ENCODE assay signal across 8 cellular contexts in genomic region chr12:122979001-122979907, GRCh38. TPM values are rescaled to one million over a fixed set of nuclear protein-coding genes. Genes with fewer than 3 reads are reported as not detected.
DNase-seq lines count a peak whose midpoint lies in the region; ATAC-seq, FAIRE-seq and TF ChIP-seq lines count a peak whose summit lies in the region.

No MANE protein-coding gene starts in this region.

- TF ChIP-seq CTCF in OCI-LY3 (IDR thresholded peaks at IDR 0.05; ENCODE audit: low read depth, low read length) = no peak
- no peak for TF ChIP-seq CTCF in H1 (IDR thresholded peaks at IDR 0.05; ENCODE audit: control extremely low read depth in 1 of 3, insufficient read depth in 1 of 3, low read depth in 1 of 3, low read length in 3 of 3)
- no peak for TF ChIP-seq CTCF in neural progenitor cell (IDR thresholded peaks at IDR 0.05)

- peak overlapping the region; percentile 70 to 83 for H3K4me3 ChIP-seq in CD4-positive, alpha-beta memory T cell (ENCODE audit: low read length in 2 of 2)
- H3K4me3 ChIP-seq in OCI-LY3 (ENCODE audit: low read length) (peak overlapping the region; percentile 96), H1 (ENCODE audit: extremely low read depth in 1 of 4, insufficient read depth in 2 of 4, low read depth in 3 of 4, low read length in 4 of 4) (peak overlapping the region; percentile 77 to 92 (median 85); a peak in 7 of 8 replicates), neural progenitor cell (peak overlapping the region; percentile 92)

- H2BK12ac ChIP-seq in H1 (ENCODE audit: low read depth, low read length) = 0 out of 2 replicates have a peak overlapping the region, but pooled peaks have one; percentile 39

- DNase-seq in CD4-positive, alpha-beta memory T cell = no peak
- DNase-seq in H1 (ENCODE audit: low read depth in 1 of 2, low spot score in 2 of 2) (peak in 1 of 2 experiments; percentile 49), neural progenitor cell (ENCODE audit: low spot score) (no peak)
- DNase-seq in stimulated activated naive CD4-positive, alpha-beta T cell (lab: John Stamatoyannopoulos, UW) = no peak
- DNase-seq in central memory CD4-positive, alpha-beta T cell = no peak

- H3K4ac ChIP-seq in H1 (replicated peaks; ENCODE audit: insufficient read length, low read depth, low read length) = peak overlapping the region; percentile 48

- H4K8ac ChIP-seq in H1 (ENCODE audit: extremely low read depth, insufficient read depth, low read length) = peak overlapping the region; percentile 87

- POLR2A ChIA-PET in CD4-positive, alpha-beta memory T cell (lab: Charles Lee; ENCODE audit: partially characterized antibody) = interaction anchor here (0.5 to 2.6 kb wide), 14 partner anchors 10 to 604 kb away, joined by 3 to 18 read pairs (median 4); partner anchors contain the start of genes ABCB9, HIP1R, MPHOSPH9 and MTRFR
- POLR2A ChIA-PET in H1 (lab: Charles Lee; ENCODE audit: partially characterized antibody) = interaction anchor here (0.8 to 2.8 kb wide), 17 partner anchors 8 to 254 kb away, joined by 3 to 13 read pairs (median 3); partner anchors contain the start of genes MPHOSPH9 and MTRFR

- no peak overlapping the region for H3K18ac ChIP-seq in H1 (ENCODE audit: extremely low read depth, low read length)

- 0 out of 2 replicates have a peak overlapping the region, but pooled peaks have one; percentile 16 for H2BK15ac ChIP-seq in H1 (ENCODE audit: low read length)

- 87% methylated on average over 25 of the region's 28 CpGs; no CpG with 5 or more reads in 1 of the 2 experiments for WGBS in H1 (ENCODE audit: extremely low coverage in 1 of 2, insufficient coverage in 1 of 2, insufficient read length in 1 of 2, insufficient replicate concordance in 2 of 2, low coverage in 1 of 2, low lambda C conversion rate in 2 of 2, missing lambda C conversion rate in 1 of 2), 2 experiments

- TF ChIP-seq POLR2A in H1 (IDR thresholded peaks at IDR 0.05; ENCODE audit: control extremely low read depth in 1 of 2, low read depth in 2 of 2, low read length in 2 of 2) = no peak

- H3K4me3 Mint-ChIP-seq in CD4-positive, alpha-beta memory T cell = peak overlapping the region; percentile 87 to 94 (median 90)
- peak overlapping the region; percentile 94 for H3K4me3 Mint-ChIP-seq in neural progenitor cell

- TF ChIP-seq EP300 in H1 (IDR thresholded peaks at IDR 0.05; ENCODE audit: borderline replicate concordance in 1 of 2, low read depth in 2 of 2, low read length in 2 of 2) = no peak

- no peaks in the 10 kb centered on the region for H3K9me3 ChIP-seq in CD4-positive, alpha-beta memory T cell (ENCODE audit: control insufficient read depth in 1 of 2, low read length in 2 of 2)
- H3K9me3 ChIP-seq in OCI-LY3 (ENCODE audit: insufficient read depth, low read length) = no peaks in the 10 kb centered on the region
- no peaks in the 10 kb centered on the region for H3K9me3 ChIP-seq in H1 (ENCODE audit: insufficient read depth in 2 of 2, low read depth in 1 of 2, low read length in 1 of 2)
- H3K9me3 ChIP-seq in neural progenitor cell (ENCODE audit: low read depth) = no peaks in the 10 kb centered on the region

- peak overlapping the region in 3 of 7 donors; percentile 66 to 90 (median 88) for H3K27ac Mint-ChIP-seq in CD4-positive, alpha-beta memory T cell
- no peak overlapping the region for H3K27ac Mint-ChIP-seq in neural progenitor cell

- H3K4me2 ChIP-seq in OCI-LY3 (ENCODE audit: low read length) = peak overlapping the region; percentile 86
- peak overlapping the region; percentile 90 to 95 for H3K4me2 ChIP-seq in H1 (ENCODE audit: insufficient read depth in 1 of 2, low read depth in 2 of 2, low read length in 2 of 2)
- H3K4me2 ChIP-seq in neural progenitor cell = peak overlapping the region; percentile 95

- H4K20me1 ChIP-seq in OCI-LY3 (ENCODE audit: insufficient read depth, low read length) (peaks cover 21% of the 10 kb centered on the region), H1 (replicated peaks in 1 of 2; ENCODE audit: control insufficient read depth in 1 of 2, insufficient read depth in 2 of 2, low read length in 2 of 2) (peaks cover 0 to 12% of the 10 kb centered on the region in 2 experiments), neural progenitor cell (ENCODE audit: low read depth) (peaks cover 20% of the 10 kb centered on the region)

- CTCF ChIA-PET in CD4-positive, alpha-beta memory T cell (lab: Charles Lee; ENCODE audit: partially characterized antibody) = interaction anchor here (1.4 to 2.4 kb wide), 3 partner anchors 96 to 259 kb away, joined by 4 to 10 read pairs (median 4); partner anchors contain the start of gene MTRFR
- CTCF ChIA-PET in H1 (lab: Charles Lee; ENCODE audit: partially characterized antibody) = interaction anchor here (0.6 to 1.8 kb wide), 11 partner anchors 13 to 259 kb away, joined by 3 to 8 read pairs (median 3); partner anchors contain the start of genes ABCB9, MPHOSPH9 and MTRFR

- H3F3A ChIP-seq in neural progenitor cell (ENCODE audit: low read depth) = peaks cover 4% of the 10 kb centered on the region

- intact Hi-C loops in CD4-positive, alpha-beta memory T cell (cut with micrococcal nuclease) = loop anchor here (10.0 kb wide), 1 partner anchor 454 kb away; the partner anchor contains the start of genes KNTC1 and RSRC2

- ATAC-seq in HG03520 (IDR thresholded peaks at IDR 0.05; ENCODE audit: unreplicated experiment) (no peak), HG02571 (IDR thresholded peaks at IDR 0.05; ENCODE audit: unreplicated experiment) (no peak)

- H3K4me1 ChIP-seq in CD4-positive, alpha-beta memory T cell (ENCODE audit: insufficient read depth, low read length) = peaks cover 74% of the 10 kb centered on the region
- H3K4me1 ChIP-seq in OCI-LY3 (ENCODE audit: low read length) (peaks cover 25% of the 10 kb centered on the region), H1 (replicated peaks in 1 of 4; ENCODE audit: control insufficient read depth in 3 of 4, insufficient read depth in 4 of 4, low read length in 3 of 4) (peaks cover 0 to 20% (median 11%) of the 10 kb centered on the region in 4 experiments; a peak in 6 of 7 replicates), neural progenitor cell (peaks cover 18% of the 10 kb centered on the region)

- no peaks in the 10 kb centered on the region for H3K27me3 ChIP-seq in CD4-positive, alpha-beta memory T cell (ENCODE audit: insufficient read depth, low read length)
- H3K27me3 ChIP-seq in OCI-LY3 (ENCODE audit: low read depth, low read length) (no peaks in the 10 kb centered on the region), H1 (replicated peaks in 1 of 4; ENCODE audit: control insufficient read depth in 3 of 4, extremely low read depth in 1 of 4, insufficient read depth in 3 of 4, low read length in 3 of 4) (no peaks in the 10 kb centered on the region), neural progenitor cell (no peaks in the 10 kb centered on the region)

- H3K36me3 ChIP-seq in CD4-positive, alpha-beta memory T cell (ENCODE audit: insufficient read depth, low read length) = peaks cover 22% of the 10 kb centered on the region
- H3K36me3 ChIP-seq in OCI-LY3 (replicated peaks; ENCODE audit: low read depth, low read length) = peaks cover 15% of the 10 kb centered on the region
- peaks cover 0 to 6% (median 1%) of the 10 kb centered on the region in 4 experiments; a peak in 2 of 8 replicates for H3K36me3 ChIP-seq in H1 (ENCODE audit: control insufficient read depth in 2 of 4, insufficient read depth in 4 of 4, low read length in 3 of 4)
- H3K36me3 ChIP-seq in neural progenitor cell = no peaks in the 10 kb centered on the region

- no peak overlapping the region for H4K5ac ChIP-seq in H1 (ENCODE audit: insufficient read length, low read depth, low read length)

- H3K23me2 ChIP-seq in H1 (ENCODE audit: low read depth, low read length) = peaks cover 21% of the 10 kb centered on the region

- H2AFZ ChIP-seq in OCI-LY3 (ENCODE audit: low read depth, low read length) = no peak overlapping the region
- no peak overlapping the region for H2AFZ ChIP-seq in H1 (ENCODE audit: low read length)
- H2AFZ ChIP-seq in neural progenitor cell (replicated peaks) = no peak overlapping the region

- peak overlapping the region; percentile 89 for H3K9ac ChIP-seq in OCI-LY3 (ENCODE audit: low read length)
- peak overlapping the region in 2 of 4 experiments; percentile 13 to 82; a peak in 2 of 7 replicates for H3K9ac ChIP-seq in H1 (replicated peaks in 1 of 4; ENCODE audit: extremely low read depth in 1 of 4, low read depth in 3 of 4, low read length in 3 of 4)
- no peak overlapping the region for H3K9ac ChIP-seq in neural progenitor cell

- no peak overlapping the region for H3K56ac ChIP-seq in H1 (replicated peaks; ENCODE audit: insufficient read length, low read depth, low read length)

- peaks cover 0 to 3% (median 0%) of the 10 kb centered on the region in 8 donors for H3K9me3 Mint-ChIP-seq in CD4-positive, alpha-beta memory T cell
- no peaks in the 10 kb centered on the region for H3K9me3 Mint-ChIP-seq in neural progenitor cell

- H3K27ac ChIP-seq in CD4-positive, alpha-beta memory T cell (ENCODE audit: low read depth, low read length) = peak overlapping the region; percentile 68
- H3K27ac ChIP-seq in OCI-LY3 (ENCODE audit: low read length) = peak overlapping the region; percentile 53; the same call in 1 of the 2 replicates
- H3K27ac ChIP-seq in H1 (ENCODE audit: low read depth, low read length) = no peak overlapping the region
- H3K27ac ChIP-seq in neural progenitor cell = no peak overlapping the region

- peak overlapping the region; percentile 17 for H4K91ac ChIP-seq in H1 (replicated peaks; ENCODE audit: insufficient read length, low read length)

- H3K79me1 ChIP-seq in H1 (ENCODE audit: low read depth, low read length) = peaks cover 7% of the 10 kb centered on the region; the same call in 1 of the 2 replicates

- H3K79me2 ChIP-seq in OCI-LY3 (ENCODE audit: low read length) (peaks cover 40% of the 10 kb centered on the region), H1 (ENCODE audit: control insufficient read depth in 1 of 2, insufficient read depth in 2 of 2, low read length in 2 of 2) (peaks cover 0 to 12% of the 10 kb centered on the region in 2 experiments; a peak in 1 of 4 replicates), neural progenitor cell (ENCODE audit: low read depth) (peaks cover 42% of the 10 kb centered on the region)

- no peak overlapping the region for H3K23ac ChIP-seq in H1 (ENCODE audit: insufficient read length)

- H3K14ac ChIP-seq in H1 (ENCODE audit: insufficient read length) = no peak overlapping the region

- peaks cover 18 to 76% (median 51%) of the 10 kb centered on the region in 4 donors for H3K4me1 Mint-ChIP-seq in CD4-positive, alpha-beta memory T cell
- H3K4me1 Mint-ChIP-seq in neural progenitor cell = peaks cover 43% of the 10 kb centered on the region

- peaks cover 0 to 30% of the 10 kb centered on the region in 2 donors for H3K36me3 Mint-ChIP-seq in CD4-positive, alpha-beta memory T cell
- H3K36me3 Mint-ChIP-seq in neural progenitor cell = peaks cover 4% of the 10 kb centered on the region

- no peak for FAIRE-seq in H1 (lab: Jason Lieb, UNC)

- H3K27me3 Mint-ChIP-seq in CD4-positive, alpha-beta memory T cell = no peaks in the 10 kb centered on the region
- H3K27me3 Mint-ChIP-seq in neural progenitor cell (ENCODE audit: insufficient read depth, low read depth) = no peaks in the 10 kb centered on the region

- H2BK5ac ChIP-seq in H1 (ENCODE audit: low read depth, low read length) = no peak overlapping the region

- no peak overlapping the region for H2AK5ac ChIP-seq in H1 (ENCODE audit: low read depth, low read length)

- no peak for TF ChIP-seq RAD21 in H1 (IDR thresholded peaks at IDR 0.05 in 1 of 2, conservative IDR thresholded peaks at IDR 0.05 in 1 of 2; ENCODE audit: low read depth in 2 of 2, low read length in 2 of 2)

- H2BK20ac ChIP-seq in H1 (ENCODE audit: low read length) = no peak overlapping the region

- no peak overlapping the region for H2BK120ac ChIP-seq in H1 (replicated peaks; ENCODE audit: low read depth, low read length)

RNA-seq across cellular contexts. Expression of gene ARL6IP4, which starts 1.2 kb away (rescaled TPM):
- 100 to 1,000 TPM; 159 to 180 TPM for total RNA-seq in CD4-positive, alpha-beta memory T cell
- 100 to 1,000 TPM; 184 to 252 TPM for polyA plus RNA-seq in CD4-positive, alpha-beta memory T cell
- 109 and 115 TPM in 2 replicates for total RNA-seq in H1 (2021; fragmentation: NEBNext Ultra II Directional; extraction: Animal tissue kit (Norgen Biotek cat#: 25700))
- polyA plus RNA-seq in H1 (2011; rRNA removed) = 76.4 and 97.6 TPM in 2 replicates
- 167 TPM for polyA plus RNA-seq in H1 (2011; cell fraction: cytosol; rRNA removed)
- 189 TPM for polyA plus RNA-seq in H1 (2011; cell fraction: nucleus; rRNA removed)
- polyA plus RNA-seq in H1 (2012, experiment 1 of 2) = 132 to 155 TPM (median 146 TPM) in 4 replicates
- polyA plus RNA-seq in H1 (2012, experiment 2 of 2) = 99.7 TPM
- polyA plus RNA-seq in H1 (2013, experiment 1 of 2) = 111 TPM
- 111 TPM for polyA plus RNA-seq in H1 (2013, experiment 2 of 2)
- 18.1 and 21.2 TPM in 2 replicates for polyA minus RNA-seq in H1 (2011; rRNA and poly(A)+ RNA removed)
- polyA minus RNA-seq in H1 (2011; cell fraction: cytosol; rRNA and poly(A)+ RNA removed) = 44.5 TPM
- polyA minus RNA-seq in H1 (2011; cell fraction: nucleus; rRNA and poly(A)+ RNA removed) = 19.1 TPM
- 83.8 and 143 TPM in 2 replicates for total RNA-seq in neural progenitor cell (ENCODE audit: low replicate concordance)

RNA-seq across cellular contexts. Expression of gene OGFOD2, which starts 4.2 kb away (rescaled TPM):
- 10 to 100 TPM; 38.3 to 46.6 TPM for total RNA-seq in CD4-positive, alpha-beta memory T cell
- polyA plus RNA-seq in CD4-positive, alpha-beta memory T cell = 10 to 100 TPM; 13.9 to 15.9 TPM
- 17.3 and 17.4 TPM in 2 replicates for total RNA-seq in H1 (2021; fragmentation: NEBNext Ultra II Directional; extraction: Animal tissue kit (Norgen Biotek cat#: 25700))
- 20.3 and 35.6 TPM in 2 replicates for polyA plus RNA-seq in H1 (2011; rRNA removed)
- polyA plus RNA-seq in H1 (2011; cell fraction: cytosol; rRNA removed) = 27.1 TPM
- polyA plus RNA-seq in H1 (2011; cell fraction: nucleus; rRNA removed) = 58.8 TPM
- 6.5 to 12.5 TPM (median 11.5 TPM) in 4 replicates for polyA plus RNA-seq in H1 (2012, experiment 1 of 2)
- polyA plus RNA-seq in H1 (2012, experiment 2 of 2) = 9.1 TPM
- 5.4 TPM for polyA plus RNA-seq in H1 (2013, experiment 1 of 2)
- 5.4 TPM for polyA plus RNA-seq in H1 (2013, experiment 2 of 2)
- 10.5 and 13.0 TPM in 2 replicates for polyA minus RNA-seq in H1 (2011; rRNA and poly(A)+ RNA removed)
- polyA minus RNA-seq in H1 (2011; cell fraction: cytosol; rRNA and poly(A)+ RNA removed) = 10.9 TPM
- 27.0 TPM for polyA minus RNA-seq in H1 (2011; cell fraction: nucleus; rRNA and poly(A)+ RNA removed)
- total RNA-seq in neural progenitor cell (ENCODE audit: low replicate concordance) = 9.9 and 20.6 TPM in 2 replicates

RNA-seq across cellular contexts. Expression of gene ABCB9, which starts 13.0 kb away (rescaled TPM):
- total RNA-seq in CD4-positive, alpha-beta memory T cell = 1 to 10 TPM; 5.9 to 7.1 TPM
- 1 to 10 TPM in 1 of 2 donors, under 1 TPM in 1; 0.81 to 1.8 TPM for polyA plus RNA-seq in CD4-positive, alpha-beta memory T cell
- total RNA-seq in H1 (2021; fragmentation: NEBNext Ultra II Directional; extraction: Animal tissue kit (Norgen Biotek cat#: 25700)) = 6.3 and 8.0 TPM in 2 replicates
- polyA plus RNA-seq in H1 (2011; rRNA removed) = 3.8 and 5.0 TPM in 2 replicates
- 4.0 TPM for polyA plus RNA-seq in H1 (2011; cell fraction: cytosol; rRNA removed)
- 7.8 TPM for polyA plus RNA-seq in H1 (2011; cell fraction: nucleus; rRNA removed)
- polyA plus RNA-seq in H1 (2012, experiment 1 of 2) = 1.7 to 3.8 TPM (median 3.3 TPM) in 4 replicates
- polyA plus RNA-seq in H1 (2012, experiment 2 of 2) = 3.3 TPM
- 3.2 TPM for polyA plus RNA-seq in H1 (2013, experiment 1 of 2)
- 3.4 TPM for polyA plus RNA-seq in H1 (2013, experiment 2 of 2)
- 6.1 and 7.9 TPM in 2 replicates for polyA minus RNA-seq in H1 (2011; rRNA and poly(A)+ RNA removed)
- 6.6 TPM for polyA minus RNA-seq in H1 (2011; cell fraction: cytosol; rRNA and poly(A)+ RNA removed)
- 9.2 TPM for polyA minus RNA-seq in H1 (2011; cell fraction: nucleus; rRNA and poly(A)+ RNA removed)
- total RNA-seq in neural progenitor cell (ENCODE audit: low replicate concordance) = 1.9 and 5.3 TPM in 2 replicates

Comparison
In these comparisons a context has a peak if more than half of its experiments do, and no peak if none do; other contexts are left out.
1. H3K27ac ChIP-seq: peak in CD4-positive, alpha-beta memory T cell (single experiment) and OCI-LY3 (single experiment); none in H1 (single experiment) and neural progenitor cell (single experiment).
2. Peak in every context shown above with its lines, with median percentiles within 50 percentile points of each other: H3K4me3 ChIP-seq and H3K4me2 ChIP-seq.